ENCODE assay signal across 1 cellular context in the genomic region with DNA sequence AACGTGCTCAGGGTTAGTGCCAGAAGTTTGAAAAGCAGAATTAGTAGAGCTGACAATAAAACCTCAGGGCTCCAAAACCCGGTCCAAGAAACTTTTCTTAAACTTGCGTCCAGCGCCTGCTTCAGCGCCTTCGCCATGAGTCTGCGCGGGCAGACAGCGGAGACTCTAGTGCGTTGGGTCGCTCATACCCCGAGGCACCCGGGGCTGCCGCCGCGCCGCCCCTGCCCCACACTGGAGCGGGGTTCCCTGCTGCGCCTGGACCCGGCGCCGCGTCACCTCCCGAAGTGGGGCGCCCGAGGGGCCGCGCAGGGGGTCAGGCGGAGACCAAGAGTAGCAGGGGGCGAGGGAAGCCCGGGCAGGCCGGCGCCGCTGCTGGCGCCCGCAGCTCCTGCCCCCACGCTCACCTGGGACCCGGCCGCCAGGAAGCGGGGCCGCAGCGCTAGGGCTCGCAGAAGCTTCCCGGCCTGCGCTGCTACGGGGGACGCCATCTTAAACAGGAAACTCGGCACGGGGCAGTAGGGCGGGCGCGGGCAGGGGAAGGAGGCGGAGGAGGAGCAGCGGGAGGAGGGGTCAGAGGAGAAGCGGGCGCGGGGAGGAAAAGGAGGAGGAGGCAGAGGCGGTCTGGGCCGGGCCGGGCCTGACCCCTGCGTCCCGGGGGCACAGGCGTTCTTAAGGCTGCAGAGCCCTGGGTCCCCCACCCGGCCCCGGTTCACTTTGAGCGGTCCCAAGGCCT.
TF ChIP-seq lines count a peak whose summit lies in the region.

A gene with protein sequence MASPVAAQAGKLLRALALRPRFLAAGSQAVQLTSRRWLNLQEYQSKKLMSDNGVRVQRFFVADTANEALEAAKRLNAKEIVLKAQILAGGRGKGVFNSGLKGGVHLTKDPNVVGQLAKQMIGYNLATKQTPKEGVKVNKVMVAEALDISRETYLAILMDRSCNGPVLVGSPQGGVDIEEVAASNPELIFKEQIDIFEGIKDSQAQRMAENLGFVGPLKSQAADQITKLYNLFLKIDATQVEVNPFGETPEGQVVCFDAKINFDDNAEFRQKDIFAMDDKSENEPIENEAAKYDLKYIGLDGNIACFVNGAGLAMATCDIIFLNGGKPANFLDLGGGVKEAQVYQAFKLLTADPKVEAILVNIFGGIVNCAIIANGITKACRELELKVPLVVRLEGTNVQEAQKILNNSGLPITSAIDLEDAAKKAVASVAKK (minus strand): TSS at position 514 of the 733 bp plus-strand sequence. CDS start 26 bp downstream, at position 488.

TF ChIP-seq in HEK293, 187 proteins besides CTCF, POLR2A, EP300 and RAD21 (continued from another document and continues in another):
- TF ChIP-seq, protein P1, sequence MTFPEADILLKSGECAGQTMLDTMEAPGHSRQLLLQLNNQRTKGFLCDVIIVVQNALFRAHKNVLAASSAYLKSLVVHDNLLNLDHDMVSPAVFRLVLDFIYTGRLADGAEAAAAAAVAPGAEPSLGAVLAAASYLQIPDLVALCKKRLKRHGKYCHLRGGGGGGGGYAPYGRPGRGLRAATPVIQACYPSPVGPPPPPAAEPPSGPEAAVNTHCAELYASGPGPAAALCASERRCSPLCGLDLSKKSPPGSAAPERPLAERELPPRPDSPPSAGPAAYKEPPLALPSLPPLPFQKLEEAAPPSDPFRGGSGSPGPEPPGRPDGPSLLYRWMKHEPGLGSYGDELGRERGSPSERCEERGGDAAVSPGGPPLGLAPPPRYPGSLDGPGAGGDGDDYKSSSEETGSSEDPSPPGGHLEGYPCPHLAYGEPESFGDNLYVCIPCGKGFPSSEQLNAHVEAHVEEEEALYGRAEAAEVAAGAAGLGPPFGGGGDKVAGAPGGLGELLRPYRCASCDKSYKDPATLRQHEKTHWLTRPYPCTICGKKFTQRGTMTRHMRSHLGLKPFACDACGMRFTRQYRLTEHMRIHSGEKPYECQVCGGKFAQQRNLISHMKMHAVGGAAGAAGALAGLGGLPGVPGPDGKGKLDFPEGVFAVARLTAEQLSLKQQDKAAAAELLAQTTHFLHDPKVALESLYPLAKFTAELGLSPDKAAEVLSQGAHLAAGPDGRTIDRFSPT (tag by site-specific recombination; IDR thresholded peaks at IDR 0.05), result peak; percentile 25; the same call in 1 of the 2 replicates
- peak; percentile 68; the same call in 1 of the 2 replicates for TF ChIP-seq BCL11A (tag by site-specific recombination; IDR thresholded peaks at IDR 0.05; ENCODE audit: low read depth)
- TF ChIP-seq, protein P2, sequence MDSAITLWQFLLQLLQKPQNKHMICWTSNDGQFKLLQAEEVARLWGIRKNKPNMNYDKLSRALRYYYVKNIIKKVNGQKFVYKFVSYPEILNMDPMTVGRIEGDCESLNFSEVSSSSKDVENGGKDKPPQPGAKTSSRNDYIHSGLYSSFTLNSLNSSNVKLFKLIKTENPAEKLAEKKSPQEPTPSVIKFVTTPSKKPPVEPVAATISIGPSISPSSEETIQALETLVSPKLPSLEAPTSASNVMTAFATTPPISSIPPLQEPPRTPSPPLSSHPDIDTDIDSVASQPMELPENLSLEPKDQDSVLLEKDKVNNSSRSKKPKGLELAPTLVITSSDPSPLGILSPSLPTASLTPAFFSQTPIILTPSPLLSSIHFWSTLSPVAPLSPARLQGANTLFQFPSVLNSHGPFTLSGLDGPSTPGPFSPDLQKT (IDR thresholded peaks at IDR 0.05; ENCODE audit: borderline replicate concordance, low read depth, low read length), result no peak
- no peak for TF ChIP-seq ZNF701 (tag by site-specific recombination; IDR thresholded peaks at IDR 0.05)
- TF ChIP-seq EGR2 (tag by site-specific recombination; IDR thresholded peaks at IDR 0.05; ENCODE audit: low read depth), result peak; percentile 85; the same call in 1 of the 2 replicates
- peak; percentile 49 for TF ChIP-seq ZNF398 (tag by site-specific recombination; IDR thresholded peaks at IDR 0.05)
- TF ChIP-seq ZNF423 (tag by site-specific recombination; IDR thresholded peaks at IDR 0.05), result 0 out of 2 replicates have a peak, but pooled peaks have one; percentile 33
- no peak for TF ChIP-seq ZNF670 (tag by site-specific recombination; IDR thresholded peaks at IDR 0.05; ENCODE audit: low read depth)
- TF ChIP-seq, protein P3, sequence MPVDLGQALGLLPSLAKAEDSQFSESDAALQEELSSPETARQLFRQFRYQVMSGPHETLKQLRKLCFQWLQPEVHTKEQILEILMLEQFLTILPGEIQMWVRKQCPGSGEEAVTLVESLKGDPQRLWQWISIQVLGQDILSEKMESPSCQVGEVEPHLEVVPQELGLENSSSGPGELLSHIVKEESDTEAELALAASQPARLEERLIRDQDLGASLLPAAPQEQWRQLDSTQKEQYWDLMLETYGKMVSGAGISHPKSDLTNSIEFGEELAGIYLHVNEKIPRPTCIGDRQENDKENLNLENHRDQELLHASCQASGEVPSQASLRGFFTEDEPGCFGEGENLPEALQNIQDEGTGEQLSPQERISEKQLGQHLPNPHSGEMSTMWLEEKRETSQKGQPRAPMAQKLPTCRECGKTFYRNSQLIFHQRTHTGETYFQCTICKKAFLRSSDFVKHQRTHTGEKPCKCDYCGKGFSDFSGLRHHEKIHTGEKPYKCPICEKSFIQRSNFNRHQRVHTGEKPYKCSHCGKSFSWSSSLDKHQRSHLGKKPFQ (tag by site-specific recombination; IDR thresholded peaks at IDR 0.05), result no peak
- TF ChIP-seq, protein P4, sequence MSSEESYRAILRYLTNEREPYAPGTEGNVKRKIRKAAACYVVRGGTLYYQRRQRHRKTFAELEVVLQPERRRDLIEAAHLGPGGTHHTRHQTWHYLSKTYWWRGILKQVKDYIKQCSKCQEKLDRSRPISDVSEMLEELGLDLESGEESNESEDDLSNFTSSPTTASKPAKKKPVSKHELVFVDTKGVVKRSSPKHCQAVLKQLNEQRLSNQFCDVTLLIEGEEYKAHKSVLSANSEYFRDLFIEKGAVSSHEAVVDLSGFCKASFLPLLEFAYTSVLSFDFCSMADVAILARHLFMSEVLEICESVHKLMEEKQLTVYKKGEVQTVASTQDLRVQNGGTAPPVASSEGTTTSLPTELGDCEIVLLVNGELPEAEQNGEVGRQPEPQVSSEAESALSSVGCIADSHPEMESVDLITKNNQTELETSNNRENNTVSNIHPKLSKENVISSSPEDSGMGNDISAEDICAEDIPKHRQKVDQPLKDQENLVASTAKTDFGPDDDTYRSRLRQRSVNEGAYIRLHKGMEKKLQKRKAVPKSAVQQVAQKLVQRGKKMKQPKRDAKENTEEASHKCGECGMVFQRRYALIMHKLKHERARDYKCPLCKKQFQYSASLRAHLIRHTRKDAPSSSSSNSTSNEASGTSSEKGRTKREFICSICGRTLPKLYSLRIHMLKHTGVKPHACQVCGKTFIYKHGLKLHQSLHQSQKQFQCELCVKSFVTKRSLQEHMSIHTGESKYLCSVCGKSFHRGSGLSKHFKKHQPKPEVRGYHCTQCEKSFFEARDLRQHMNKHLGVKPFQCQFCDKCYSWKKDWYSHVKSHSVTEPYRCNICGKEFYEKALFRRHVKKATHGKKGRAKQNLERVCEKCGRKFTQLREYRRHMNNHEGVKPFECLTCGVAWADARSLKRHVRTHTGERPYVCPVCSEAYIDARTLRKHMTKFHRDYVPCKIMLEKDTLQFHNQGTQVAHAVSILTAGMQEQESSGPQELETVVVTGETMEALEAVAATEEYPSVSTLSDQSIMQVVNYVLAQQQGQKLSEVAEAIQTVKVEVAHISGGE (tag by site-specific recombination; conservative IDR thresholded peaks at IDR 0.05; ENCODE audit: low read depth), result peak; percentile 49
- peak; percentile 38; the same call in 1 of the 2 replicates for TF ChIP-seq BCL11B (tag by site-specific recombination; IDR thresholded peaks at IDR 0.05; ENCODE audit: low read depth)
- peak; percentile 71 for TF ChIP-seq PATZ1 (tag by site-specific recombination; IDR thresholded peaks at IDR 0.05)
- peak; percentile 48; the same call in 1 of the 2 replicates for TF ChIP-seq ZNF10 (tag by site-specific recombination; IDR thresholded peaks at IDR 0.05)
- no peak for TF ChIP-seq ZNF514 (tag by site-specific recombination; IDR thresholded peaks at IDR 0.05)
- 0 out of 2 replicates have a peak, but pooled peaks have one; percentile 18 for TF ChIP-seq ZNF600 (tag by site-specific recombination; IDR thresholded peaks at IDR 0.05)
- TF ChIP-seq ZFHX2 (tag by site-specific recombination; conservative IDR thresholded peaks at IDR 0.05), result peak; percentile 87
- TF ChIP-seq SP7 (tag by site-specific recombination; IDR thresholded peaks at IDR 0.05), result 0 out of 2 replicates have a peak, but pooled peaks have one; percentile 31
- peak; percentile 84 for TF ChIP-seq ZNF335 (tag by site-specific recombination; conservative IDR thresholded peaks at IDR 0.05)
- TF ChIP-seq SETDB1 (IDR thresholded peaks at IDR 0.05; ENCODE audit: insufficient read length, low read length), result no peak
- TF ChIP-seq ZNF266 (tag by site-specific recombination; IDR thresholded peaks at IDR 0.05; ENCODE audit: low read depth), result no peak
- TF ChIP-seq ZNF639 (tag by site-specific recombination; IDR thresholded peaks at IDR 0.05), result no peak
- TF ChIP-seq YY2 (tag by site-specific recombination; IDR thresholded peaks at IDR 0.05), result 0 out of 2 replicates have a peak, but pooled peaks have one; percentile 40
- peak; percentile 87 for TF ChIP-seq ZXDB (tag by site-specific recombination; IDR thresholded peaks at IDR 0.05)
- TF ChIP-seq ZNF274 (IDR thresholded peaks at IDR 0.05; ENCODE audit: low read length), result no peak
- TF ChIP-seq ZNF274 (tag by site-specific recombination; IDR thresholded peaks at IDR 0.05; ENCODE audit: borderline replicate concordance), result no peak
- TF ChIP-seq ZBTB21 (tag by site-specific recombination; IDR thresholded peaks at IDR 0.05), result no peak
- TF ChIP-seq IKZF3 (tag by site-specific recombination; IDR thresholded peaks at IDR 0.05), result peak; percentile 45
- TF ChIP-seq, protein P5, sequence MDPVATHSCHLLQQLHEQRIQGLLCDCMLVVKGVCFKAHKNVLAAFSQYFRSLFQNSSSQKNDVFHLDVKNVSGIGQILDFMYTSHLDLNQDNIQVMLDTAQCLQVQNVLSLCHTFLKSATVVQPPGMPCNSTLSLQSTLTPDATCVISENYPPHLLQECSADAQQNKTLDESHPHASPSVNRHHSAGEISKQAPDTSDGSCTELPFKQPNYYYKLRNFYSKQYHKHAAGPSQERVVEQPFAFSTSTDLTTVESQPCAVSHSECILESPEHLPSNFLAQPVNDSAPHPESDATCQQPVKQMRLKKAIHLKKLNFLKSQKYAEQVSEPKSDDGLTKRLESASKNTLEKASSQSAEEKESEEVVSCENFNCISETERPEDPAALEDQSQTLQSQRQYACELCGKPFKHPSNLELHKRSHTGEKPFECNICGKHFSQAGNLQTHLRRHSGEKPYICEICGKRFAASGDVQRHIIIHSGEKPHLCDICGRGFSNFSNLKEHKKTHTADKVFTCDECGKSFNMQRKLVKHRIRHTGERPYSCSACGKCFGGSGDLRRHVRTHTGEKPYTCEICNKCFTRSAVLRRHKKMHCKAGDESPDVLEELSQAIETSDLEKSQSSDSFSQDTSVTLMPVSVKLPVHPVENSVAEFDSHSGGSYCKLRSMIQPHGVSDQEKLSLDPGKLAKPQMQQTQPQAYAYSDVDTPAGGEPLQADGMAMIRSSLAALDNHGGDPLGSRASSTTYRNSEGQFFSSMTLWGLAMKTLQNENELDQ (tag by site-specific recombination; IDR thresholded peaks at IDR 0.05; ENCODE audit: low read depth), result no peak
- TF ChIP-seq ZNF692 (tag by site-specific recombination; IDR thresholded peaks at IDR 0.05), result 0 out of 2 replicates have a peak, but pooled peaks have one; percentile 26
